10 cellular contexts compared by ENCODE assay signal in the genomic region with DNA sequence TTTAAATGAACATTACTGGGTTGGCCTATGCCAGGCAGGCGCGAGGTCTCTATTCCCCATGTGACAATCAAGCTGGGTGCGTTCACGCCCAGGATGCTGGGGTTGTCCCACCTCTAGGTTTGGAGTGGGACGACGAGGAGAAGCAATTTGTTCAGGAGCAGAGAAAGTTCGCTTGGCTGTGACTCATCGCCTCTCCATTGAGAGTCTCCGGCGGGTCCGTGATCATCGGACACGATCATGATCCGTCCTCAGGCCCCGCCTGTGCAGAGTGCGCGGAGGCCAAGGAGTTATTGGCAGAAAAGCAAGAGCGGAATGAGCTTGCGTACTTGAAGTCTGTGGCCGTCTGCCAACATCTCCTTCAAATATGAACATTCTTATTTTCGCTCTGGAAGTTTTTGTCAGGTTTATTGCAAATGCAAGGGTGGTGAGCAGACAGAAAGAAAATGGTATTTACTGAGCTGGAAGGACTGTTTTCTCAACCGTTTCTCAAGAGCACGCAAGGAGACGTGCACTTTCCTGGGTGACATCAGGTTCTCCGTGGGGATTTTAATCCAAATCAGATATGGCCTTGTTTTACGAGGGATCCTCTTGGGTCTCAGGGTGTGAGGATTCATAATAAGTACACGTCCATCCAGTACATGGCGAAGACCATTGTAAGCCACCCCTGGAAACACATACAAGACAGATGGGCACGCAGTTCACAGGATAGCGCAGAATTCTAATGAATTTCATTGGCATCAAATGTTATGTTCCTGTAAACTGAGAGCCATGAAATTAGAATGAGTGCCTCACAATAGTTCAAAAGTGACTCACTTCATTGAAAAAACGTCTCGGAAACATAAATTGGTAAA.
DNase-seq lines count a peak whose midpoint lies in the region; ATAC-seq lines count a peak whose summit lies in the region.
"Had no signal": no experiment of that assay in that cellular context is flagged by ENCODE, and none has a peak within 500 bp of the region (broad histone marks: within the 10 kb centered on the region; RNA-seq: fewer than 3 reads in every experiment).

No MANE protein-coding gene starts in this region.

- DNase-seq in DMS 273 treated with DMSO at 0.1 percent for 48 hours (lab: John Stamatoyannopoulos, UW) (peak; percentile 15), RPMI7951 (ENCODE audit: low read depth) (peak; percentile 83), fibroblast of the conjunctiva (ENCODE audit: low read depth) (peak; percentile 98)
- no peak for DNase-seq in activated naive CD8-positive, alpha-beta T cell treated with anti-CD3 and anti-CD28 coated beads, Interleukin-2, amount 50 U/mL, for 24 hours
- no peak for DNase-seq in activated CD4-positive, CD25-positive, alpha-beta regulatory T cell treated with anti-CD3 and anti-CD28 coated beads, Interleukin-2, amount 50 U/mL, for 72 hours
- DNase-seq: NCI-H524 treated with DMSO at 0.1 percent for 48 hours had no signal

- no peak for ATAC-seq in activated naive CD8-positive, alpha-beta T cell treated with anti-CD3 and anti-CD28 coated beads, Interleukin-2, amount 50 U/mL, for 24 hours
- ATAC-seq in HG03442 (IDR thresholded peaks at IDR 0.05; ENCODE audit: unreplicated experiment) (no peak), HG03565 (IDR thresholded peaks at IDR 0.05; ENCODE audit: unreplicated experiment) (no peak)

- H3K27me3 ChIP-seq in rectal smooth muscle tissue (ENCODE audit: control insufficient read depth, insufficient read depth, low read length): no peaks in the 10 kb centered on the region

- H3K4me3 Mint-ChIP-seq in activated naive CD8-positive, alpha-beta T cell treated with anti-CD3 and anti-CD28 coated beads, Interleukin-2, amount 50 U/mL, for 24 hours: no peak overlapping the region
- H3K4me3 Mint-ChIP-seq: central memory CD8-positive, alpha-beta T cell had no signal

- no peaks in the 10 kb centered on the region for H3K36me3 ChIP-seq in rectal smooth muscle tissue (ENCODE audit: control insufficient read depth, insufficient read depth, low read length)

- H3K27ac ChIP-seq in rectal smooth muscle tissue (ENCODE audit: low read depth, low read length): peak overlapping the region; percentile 57

- H3K9me3 Mint-ChIP-seq in activated naive CD8-positive, alpha-beta T cell treated with anti-CD3 and anti-CD28 coated beads, Interleukin-2, amount 50 U/mL, for 24 hours: no peaks in the 10 kb centered on the region
- H3K9me3 Mint-ChIP-seq: central memory CD8-positive, alpha-beta T cell had no signal

- H3K27ac Mint-ChIP-seq in activated naive CD8-positive, alpha-beta T cell treated with anti-CD3 and anti-CD28 coated beads, Interleukin-2, amount 50 U/mL, for 24 hours: no peak overlapping the region

- peaks cover 22% of the 10 kb centered on the region for H3K27me3 Mint-ChIP-seq in activated naive CD8-positive, alpha-beta T cell treated with anti-CD3 and anti-CD28 coated beads, Interleukin-2, amount 50 U/mL, for 24 hours

- no peak overlapping the region for H3K9ac ChIP-seq in rectal smooth muscle tissue (ENCODE audit: low read length)

- H3K4me1 Mint-ChIP-seq in activated naive CD8-positive, alpha-beta T cell treated with anti-CD3 and anti-CD28 coated beads, Interleukin-2, amount 50 U/mL, for 24 hours: no peaks in the 10 kb centered on the region
- H3K4me1 Mint-ChIP-seq: central memory CD8-positive, alpha-beta T cell had no signal

- H3K4me3 ChIP-seq in rectal smooth muscle tissue (ENCODE audit: low read length): peak overlapping the region; percentile 29

- H3K36me3 Mint-ChIP-seq in activated naive CD8-positive, alpha-beta T cell treated with anti-CD3 and anti-CD28 coated beads, Interleukin-2, amount 50 U/mL, for 24 hours (ENCODE audit: low read depth): no peaks in the 10 kb centered on the region

- H3K4me1 ChIP-seq in rectal smooth muscle tissue (ENCODE audit: control insufficient read depth, insufficient read depth, low read length): peaks cover 20% of the 10 kb centered on the region

Comparison
In these comparisons a context has a peak if more than half of its experiments do, and no peak if none do; other contexts are left out.
1. DNase-seq: peak in DMS 273 treated with DMSO at 0.1 percent for 48 hours (single experiment), RPMI7951 (single experiment) and fibroblast of the conjunctiva (single experiment); none in activated naive CD8-positive, alpha-beta T cell treated with anti-CD3 and anti-CD28 coated beads, Interleukin-2, amount 50 U/mL, for 24 hours (single experiment) and activated CD4-positive, CD25-positive, alpha-beta regulatory T cell treated with anti-CD3 and anti-CD28 coated beads, Interleukin-2, amount 50 U/mL, for 72 hours (single experiment).